In genomic region chr15:40388941-40389823, GRCh38 we compare ENCODE assay signal across 1 cellular context.
TF ChIP-seq lines count a peak whose summit lies in the region.

No MANE protein-coding gene starts in this region.

TF ChIP-seq in K562, 482 proteins besides CTCF, POLR2A, EP300 and RAD21:
- 0 out of 2 replicates have a peak, but pooled peaks have one; percentile 19 for TF ChIP-seq MAFG (tag; conservative IDR thresholded peaks at IDR 0.05)
- peak; percentile 45; the same call in 1 of the 2 replicates for TF ChIP-seq MAFF (IDR thresholded peaks at IDR 0.05; ENCODE audit: low read length)
- TF ChIP-seq CEBPB (tag; IDR thresholded peaks at IDR 0.05): 0 out of 2 replicates have a peak, but pooled peaks have one; percentile 36
- TF ChIP-seq C11orf30 (IDR thresholded peaks at IDR 0.05; ENCODE audit: low read depth): peak; percentile 55; the same call in 1 of the 2 replicates
- TF ChIP-seq SMARCE1 (IDR thresholded peaks at IDR 0.05): no peak
- peak; percentile 65 for TF ChIP-seq ZNF316 (IDR thresholded peaks at IDR 0.05)
